2 cellular contexts compared by ENCODE assay signal in the genomic region with DNA sequence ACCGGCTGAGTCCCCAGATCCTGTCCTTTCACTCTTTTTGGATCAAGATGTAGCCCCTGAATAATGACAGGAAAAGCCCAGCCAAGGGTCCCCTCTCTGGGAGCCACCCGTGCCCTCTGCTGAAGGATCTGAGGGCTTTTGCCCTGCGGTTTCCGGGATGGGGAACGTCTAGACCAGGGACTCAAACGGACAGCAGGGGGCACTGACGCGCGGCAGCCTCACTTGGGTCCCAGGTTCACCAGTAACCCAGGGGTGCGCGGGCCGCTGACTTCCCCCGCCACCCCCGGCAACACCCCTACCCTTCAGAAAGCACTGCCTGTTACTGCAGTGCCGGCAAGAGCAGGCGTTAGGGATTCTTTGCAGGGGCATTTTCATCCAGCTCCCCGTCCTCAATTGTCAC.
TF ChIP-seq lines count a peak whose summit lies in the region.

No MANE protein-coding gene starts in this region.

TF ChIP-seq in GM23338, 12 proteins besides CTCF, POLR2A, EP300 and RAD21 (continued from another document):
- no peak for TF ChIP-seq ZNF114 (CRISPR knock-in tag; IDR thresholded peaks at IDR 0.05)
- TF ChIP-seq, protein P1, sequence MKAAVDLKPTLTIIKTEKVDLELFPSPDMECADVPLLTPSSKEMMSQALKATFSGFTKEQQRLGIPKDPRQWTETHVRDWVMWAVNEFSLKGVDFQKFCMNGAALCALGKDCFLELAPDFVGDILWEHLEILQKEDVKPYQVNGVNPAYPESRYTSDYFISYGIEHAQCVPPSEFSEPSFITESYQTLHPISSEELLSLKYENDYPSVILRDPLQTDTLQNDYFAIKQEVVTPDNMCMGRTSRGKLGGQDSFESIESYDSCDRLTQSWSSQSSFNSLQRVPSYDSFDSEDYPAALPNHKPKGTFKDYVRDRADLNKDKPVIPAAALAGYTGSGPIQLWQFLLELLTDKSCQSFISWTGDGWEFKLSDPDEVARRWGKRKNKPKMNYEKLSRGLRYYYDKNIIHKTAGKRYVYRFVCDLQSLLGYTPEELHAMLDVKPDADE (IDR thresholded peaks at IDR 0.05): no peak
- TF ChIP-seq EZH2 (IDR thresholded peaks at IDR 0.05; ENCODE audit: low read depth, unreplicated experiment): no peak

TF ChIP-seq in WTC11, 78 proteins besides CTCF, POLR2A, EP300 and RAD21 (continued from another document):
- TF ChIP-seq, protein P2, sequence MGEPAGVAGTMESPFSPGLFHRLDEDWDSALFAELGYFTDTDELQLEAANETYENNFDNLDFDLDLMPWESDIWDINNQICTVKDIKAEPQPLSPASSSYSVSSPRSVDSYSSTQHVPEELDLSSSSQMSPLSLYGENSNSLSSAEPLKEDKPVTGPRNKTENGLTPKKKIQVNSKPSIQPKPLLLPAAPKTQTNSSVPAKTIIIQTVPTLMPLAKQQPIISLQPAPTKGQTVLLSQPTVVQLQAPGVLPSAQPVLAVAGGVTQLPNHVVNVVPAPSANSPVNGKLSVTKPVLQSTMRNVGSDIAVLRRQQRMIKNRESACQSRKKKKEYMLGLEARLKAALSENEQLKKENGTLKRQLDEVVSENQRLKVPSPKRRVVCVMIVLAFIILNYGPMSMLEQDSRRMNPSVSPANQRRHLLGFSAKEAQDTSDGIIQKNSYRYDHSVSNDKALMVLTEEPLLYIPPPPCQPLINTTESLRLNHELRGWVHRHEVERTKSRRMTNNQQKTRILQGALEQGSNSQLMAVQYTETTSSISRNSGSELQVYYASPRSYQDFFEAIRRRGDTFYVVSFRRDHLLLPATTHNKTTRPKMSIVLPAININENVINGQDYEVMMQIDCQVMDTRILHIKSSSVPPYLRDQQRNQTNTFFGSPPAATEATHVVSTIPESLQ (CRISPR knock-in tag; IDR thresholded peaks at IDR 0.05): no peak
- TF ChIP-seq ZSCAN18 (CRISPR knock-in tag; IDR thresholded peaks at IDR 0.05) (no peak), EMX1 (CRISPR knock-in tag; IDR thresholded peaks at IDR 0.05) (no peak), RELA (CRISPR knock-in tag; IDR thresholded peaks at IDR 0.05; ENCODE audit: borderline replicate concordance) (no peak), NR1H2 (CRISPR knock-in tag; IDR thresholded peaks at IDR 0.05) (no peak), ZNF671 (CRISPR knock-in tag; IDR thresholded peaks at IDR 0.05) (no peak), E2F4 (CRISPR knock-in tag; IDR thresholded peaks at IDR 0.05; ENCODE audit: borderline replicate concordance, low read depth) (no peak), CREM (CRISPR knock-in tag; IDR thresholded peaks at IDR 0.05) (no peak)
